23 cellular contexts compared by ENCODE assay signal in the genomic region with DNA sequence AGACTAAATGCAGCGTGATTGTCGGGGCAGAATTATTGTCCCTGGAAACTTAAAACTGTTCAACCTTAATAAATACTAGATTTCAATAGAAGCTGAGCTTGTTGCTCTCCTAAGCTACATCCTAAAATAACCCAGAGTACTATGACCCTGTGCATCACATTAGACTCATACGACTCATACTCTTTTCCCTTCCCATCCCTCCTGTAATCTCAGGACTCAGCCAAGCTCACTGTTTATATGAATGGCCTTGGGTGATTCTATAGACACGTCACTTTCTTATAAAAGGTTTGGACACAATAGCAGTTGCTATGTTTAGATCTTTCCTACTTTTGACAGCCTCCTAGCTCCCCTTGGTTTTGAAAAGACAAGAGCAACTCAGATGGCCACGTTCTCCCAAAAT. TPM values are rescaled to one million over a fixed set of nuclear protein-coding genes. Genes with fewer than 3 reads are reported as not detected.
A peak's percentile ranks its signal among the peaks of the same experiment; 100 is the strongest.
DNase-seq lines count a peak whose midpoint lies in the region; ATAC-seq, FAIRE-seq and TF ChIP-seq lines count a peak whose summit lies in the region.
"Had no signal": no experiment of that assay in that cellular context is flagged by ENCODE, and none has a peak within 500 bp of the region (broad histone marks: within the 10 kb centered on the region; RNA-seq: fewer than 3 reads in every experiment).

No MANE protein-coding gene starts in this region.

- 70% methylated on average over 5 of the region's 5 CpGs for WGBS in A549 (ENCODE audit: missing lambda C conversion rate)

- H3K36me3 ChIP-seq in astrocyte (ENCODE audit: insufficient read depth, low read length) (no peaks in the 10 kb centered on the region), keratinocyte (ENCODE audit: control insufficient read depth in 2 of 2, extremely low read depth in 1 of 2, insufficient read depth in 2 of 2, low read length in 2 of 2) (peaks cover 0 to 4% of the 10 kb centered on the region in 2 experiments)

- POLR2A ChIA-PET in A549 (lab: Yijun Ruan, JAX) = interaction anchor here (0.7 kb wide), 1 partner anchor 23 kb away, joined by 7 read pairs; no protein-coding TSS in a partner anchor

- H3K79me2 ChIP-seq in astrocyte (ENCODE audit: insufficient read depth, low read length) = peaks cover 77% of the 10 kb centered on the region
- peaks cover 6% of the 10 kb centered on the region for H3K79me2 ChIP-seq in keratinocyte (ENCODE audit: control insufficient read depth, insufficient read depth, low read length)

- no peak overlapping the region for H3K4me3 ChIP-seq in A549
- no peak overlapping the region for H3K4me3 ChIP-seq in astrocyte (ENCODE audit: insufficient read depth, low read depth, low read length)
- H3K4me3 ChIP-seq in keratinocyte (ENCODE audit: control insufficient read depth in 2 of 3, extremely low read depth in 1 of 3, insufficient read depth in 2 of 3, low read depth in 1 of 3, low read length in 3 of 3) = no peak overlapping the region
- H3K4me3 ChIP-seq: heart left ventricle had no signal

- peaks cover 14% of the 10 kb centered on the region for H3K36me3 Mint-ChIP-seq in astrocyte (ENCODE audit: low read depth, unreplicated experiment)

- peak overlapping the region; percentile 27; the same call in 1 of the 3 replicates for H3K4me2 ChIP-seq in A549
- H3K4me2 ChIP-seq in astrocyte (ENCODE audit: low read length) = peak overlapping the region; percentile 26
- no peak overlapping the region for H3K4me2 ChIP-seq in keratinocyte (ENCODE audit: control insufficient read depth, extremely low read depth, insufficient read depth, low read depth, low read length)
- H3K4me2 ChIP-seq: KMS-11 had no signal

- H2AFZ ChIP-seq in astrocyte (ENCODE audit: low read depth, low read length) (no peak overlapping the region), keratinocyte (ENCODE audit: control insufficient read depth, low read length) (no peak overlapping the region)
- H2AFZ ChIP-seq: parathyroid adenoma had no signal

- DNase-seq in A549 (ENCODE audit: low read depth in 1 of 2, low spot score in 1 of 2) (peak in 1 of 2 experiments; percentile 48), HT1080 (ENCODE audit: low read depth) (peak; percentile 88), astrocyte (ENCODE audit: low read depth) (peak; percentile 60), keratinocyte (ENCODE audit: low read depth, low spot score) (no peak), GM12891 (ENCODE audit: insufficient read length, low spot score) (no peak), NCI-H2081 treated with DMSO at 0.1 percent for 48 hours (lab: John Stamatoyannopoulos, UW) (no peak), NCI-H446 treated with DMSO at 0.1 percent for 48 hours (lab: John Stamatoyannopoulos, UW) (no peak)
- no peak for DNase-seq in activated CD8-positive, alpha-beta memory T cell treated with anti-CD3 and anti-CD28 coated beads, Interleukin-2, amount 50 U/mL, for 4 hours
- DNase-seq: activated CD4-positive, alpha-beta T cell treated with anti-CD3 and anti-CD28 coated beads, Interleukin-2, amount 50 U/mL, for 1 hour; activated T-cell treated with anti-CD3 and anti-CD28 coated beads, Interleukin-2, amount 50 U/mL, for 1 hour; caudate nucleus; COR-L47; endodermal cell; heart left ventricle; NCI-H1436; NCI-H345; stimulated activated CD4-positive, alpha-beta T cell treated with anti-CD3 and anti-CD28 coated beads, Interleukin-12 subunit alpha, Interleukin-12 subunit beta, amount 100 ng/mL, for 4 hours; stimulated activated naive CD8-positive, alpha-beta T cell treated with anti-CD3 and anti-CD28 coated beads, Interleukin-15, amount 100 ng/mL, for 72 hours had no signal

- peak overlapping the region; percentile 22 for H3K27ac Mint-ChIP-seq in astrocyte (ENCODE audit: unreplicated experiment)
- H3K27ac Mint-ChIP-seq: activated naive CD8-positive, alpha-beta T cell; stimulated activated naive CD8-positive, alpha-beta T cell treated with anti-CD3 and anti-CD28 coated beads, Interleukin-15, amount 100 ng/mL, for 72 hours had no signal

- H3K4me1 Mint-ChIP-seq in astrocyte (ENCODE audit: low read depth, unreplicated experiment) = peaks cover 46% of the 10 kb centered on the region
- H3K4me1 Mint-ChIP-seq: stimulated activated naive CD8-positive, alpha-beta T cell treated with anti-CD3 and anti-CD28 coated beads, Interleukin-15, amount 100 ng/mL, for 72 hours had no signal

- no peak overlapping the region for H3K9ac ChIP-seq in astrocyte (ENCODE audit: low read length)
- no peak overlapping the region for H3K9ac ChIP-seq in keratinocyte (ENCODE audit: control insufficient read depth, extremely low read depth, insufficient read depth, low read length)
- H3K9ac ChIP-seq: KMS-11, parathyroid adenoma had no signal

- H3K4me1 ChIP-seq in A549 = peaks cover 64% of the 10 kb centered on the region
- peaks cover 23% of the 10 kb centered on the region for H3K4me1 ChIP-seq in astrocyte (ENCODE audit: insufficient read depth, low read length)
- peaks cover 6% of the 10 kb centered on the region for H3K4me1 ChIP-seq in keratinocyte (ENCODE audit: control insufficient read depth, extremely low read depth, insufficient read depth, low read length)

- TF ChIP-seq CTCF in A549 (IDR thresholded peaks at IDR 0.05) = no peak
- TF ChIP-seq CTCF in astrocyte (IDR thresholded peaks at IDR 0.05; ENCODE audit: insufficient read depth, low read depth, low read length) = no peak
- TF ChIP-seq CTCF in keratinocyte (optimal IDR thresholded peaks at IDR 0.05 in 1 of 3, IDR thresholded peaks at IDR 0.05 in 1 of 3, conservative IDR thresholded peaks at IDR 0.05 in 1 of 3; ENCODE audit: extremely low read depth in 1 of 3, insufficient read depth in 2 of 3, low read length in 3 of 3) = no peak

- no peaks in the 10 kb centered on the region for H3K9me3 Mint-ChIP-seq in astrocyte (ENCODE audit: unreplicated experiment)
- H3K9me3 Mint-ChIP-seq: endodermal cell; stimulated activated naive CD8-positive, alpha-beta T cell treated with anti-CD3 and anti-CD28 coated beads, Interleukin-15, amount 100 ng/mL, for 72 hours had no signal

- H3K27ac ChIP-seq in A549 (peak overlapping the region in 1 of 2 experiments; percentile 68; a peak in 2 of 6 replicates), astrocyte (ENCODE audit: low read depth, low read length) (no peak overlapping the region), keratinocyte (ENCODE audit: control insufficient read depth, insufficient read depth, low read length) (no peak overlapping the region)
- H3K27ac ChIP-seq: heart left ventricle, HL-60, KMS-11, parathyroid adenoma had no signal

- CTCF ChIA-PET in A549 (lab: Yijun Ruan, JAX) = interaction anchor here (0.9 to 1.1 kb wide), 5 partner anchors 11 to 127 kb away, joined by 3 to 5 read pairs (median 4); no protein-coding TSS in a partner anchor

- FAIRE-seq in A549 (lab: Jason Lieb, UNC) (no peak), astrocyte (lab: Jason Lieb, UNC) (no peak), keratinocyte (lab: Jason Lieb, UNC) (peak; percentile 29), GM12891 (lab: Jason Lieb, UNC) (no peak)
- FAIRE-seq: urothelium cell line had no signal

- dilution Hi-C loops in keratinocyte (cut with MboI; ENCODE audit: extremely low pct_ligation_motif_present, low sequenced_read_pairs) = no loop called here

- ATAC-seq in A549 = peak; percentile 17 to 58; a peak in 3 of 6 replicates
- ATAC-seq: stimulated activated naive CD8-positive, alpha-beta T cell treated with anti-CD3 and anti-CD28 coated beads, Interleukin-15, amount 100 ng/mL, for 72 hours had no signal

- no peaks in the 10 kb centered on the region for H3K27me3 Mint-ChIP-seq in astrocyte (ENCODE audit: low read depth, unreplicated experiment)
- H3K27me3 Mint-ChIP-seq: activated naive CD8-positive, alpha-beta T cell had no signal

- TF ChIP-seq POLR2A in A549 (IDR thresholded peaks at IDR 0.05; ENCODE audit: low read length) (no peak), GM12891 (IDR thresholded peaks at IDR 0.05; ENCODE audit: low read depth, low read length) (no peak)

- no peaks in the 10 kb centered on the region for H3K9me3 ChIP-seq in A549
- H3K9me3 ChIP-seq in astrocyte (ENCODE audit: insufficient read depth, low read depth, low read length) = no peaks in the 10 kb centered on the region
- H3K9me3 ChIP-seq in keratinocyte (ENCODE audit: control insufficient read depth, low read depth, low read length) = no peaks in the 10 kb centered on the region
- H3K9me3 ChIP-seq: heart left ventricle had no signal

- peaks cover 2% of the 10 kb centered on the region for H3K9me1 ChIP-seq in keratinocyte (ENCODE audit: control insufficient read depth, extremely low read depth, insufficient read depth, low read length)

- no peak overlapping the region for H3K4me3 Mint-ChIP-seq in astrocyte (ENCODE audit: unreplicated experiment)
- H3K4me3 Mint-ChIP-seq: activated naive CD8-positive, alpha-beta T cell; endodermal cell; stimulated activated naive CD8-positive, alpha-beta T cell treated with anti-CD3 and anti-CD28 coated beads, Interleukin-15, amount 100 ng/mL, for 72 hours had no signal

- H4K20me1 ChIP-seq in astrocyte (ENCODE audit: insufficient read depth, low read length) (peaks cover 56% of the 10 kb centered on the region), keratinocyte (ENCODE audit: control insufficient read depth, extremely low read depth, insufficient read depth, low read length) (no peaks in the 10 kb centered on the region)

- no peaks in the 10 kb centered on the region for H3K27me3 ChIP-seq in astrocyte (ENCODE audit: insufficient read depth, low read length)
- H3K27me3 ChIP-seq in keratinocyte (ENCODE audit: control insufficient read depth, extremely low read depth, insufficient read depth, low read length) = no peaks in the 10 kb centered on the region
- H3K27me3 ChIP-seq: heart left ventricle had no signal

- TF ChIP-seq RAD21 in A549 (conservative IDR thresholded peaks at IDR 0.05 in 1 of 2, IDR thresholded peaks at IDR 0.05 in 1 of 2) = no peak

- no peak for TF ChIP-seq EP300 in A549 (IDR thresholded peaks at IDR 0.05)

RNA-seq across cellular contexts. Expression of gene TCF7L2, which starts 17.2 kb away (rescaled TPM):
- polyA plus RNA-seq in A549 (2011; rRNA removed) = 11.3 and 15.8 TPM in 2 replicates
- polyA plus RNA-seq in A549 (2012; cell fraction: cytosol; rRNA removed) = 25.6 and 26.7 TPM in 2 replicates
- polyA plus RNA-seq in A549 (2012; cell fraction: nucleus; rRNA removed) = 54.2 and 56.7 TPM in 2 replicates
- polyA plus RNA-seq in A549 (2017; fragmentation: RNase III; extraction: RNeasy Plus Mini Kit Qiagen cat#74134 plus additional on column Dnase treatment) = 14.4 to 16.5 TPM (median 14.5 TPM) in 3 replicates
- 30.2 and 36.0 TPM in 2 replicates for polyA minus RNA-seq in A549 (2011; rRNA and poly(A)+ RNA removed)
- 3.3 and 9.6 TPM in 2 replicates for total RNA-seq in HT1080 (2014; rRNA removed; shearing (Covaris generic))
- polyA plus RNA-seq in HT1080 (2015; cell fraction: cytosol; rRNA removed) = 14.8 and 18.4 TPM in 2 replicates
- polyA plus RNA-seq in HT1080 (2015; cell fraction: nucleus; rRNA removed) = 38.0 and 40.4 TPM in 2 replicates
- 52.1 and 52.4 TPM in 2 replicates for total RNA-seq in astrocyte
- 2.0 to 2.5 TPM (median 2.3 TPM) in 3 replicates for polyA plus RNA-seq in keratinocyte
- 7.9 TPM for polyA plus RNA-seq in keratinocyte (2011; ENCODE audit: low read depth)
- polyA plus RNA-seq in keratinocyte (2011; cell fraction: cytosol; rRNA removed) = 2.0 and 2.1 TPM in 2 replicates
- 7.9 and 11.9 TPM in 2 replicates for polyA plus RNA-seq in keratinocyte (2011; cell fraction: nucleus; rRNA removed)
- 6.4 and 7.5 TPM in 2 replicates for polyA plus RNA-seq in keratinocyte (2012; ENCODE audit: low replicate concordance)
- polyA minus RNA-seq in keratinocyte = 3.0 to 6.2 TPM (median 3.9 TPM) in 3 replicates
- polyA minus RNA-seq in keratinocyte (2011; cell fraction: cytosol; rRNA and poly(A)+ RNA removed) = 4.8 TPM
- 9.3 and 9.6 TPM in 2 replicates for polyA minus RNA-seq in keratinocyte (2011; cell fraction: nucleus; rRNA and poly(A)+ RNA removed)
- 0.53 TPM for polyA plus RNA-seq in GM12891 (2012; ENCODE audit: low read depth, missing spikeins)

Comparison
In these comparisons a context has a peak if more than half of its experiments do, and no peak if none do; other contexts are left out.
1. DNase-seq: peak in HT1080 (single experiment) and astrocyte (single experiment); none in keratinocyte (single experiment), activated CD8-positive, alpha-beta memory T cell treated with anti-CD3 and anti-CD28 coated beads, Interleukin-2, amount 50 U/mL, for 4 hours (single experiment), GM12891 (single experiment), NCI-H2081 treated with DMSO at 0.1 percent for 48 hours (single experiment) and NCI-H446 treated with DMSO at 0.1 percent for 48 hours (single experiment).